Comparison of ENCODE assay signal across 1 cellular context in genomic region chr1:226223786-226224244, GRCh38.
TF ChIP-seq lines count a peak whose summit lies in the region.

No MANE protein-coding gene starts in this region.

TF ChIP-seq in K562, 482 proteins besides CTCF, POLR2A, EP300 and RAD21 (continued from another document and continues in another):
- no peak for TF ChIP-seq ZNF280A (IDR thresholded peaks at IDR 0.05; ENCODE audit: low read depth, partially characterized antibody)
- no peak for TF ChIP-seq SRSF7 (optimal IDR thresholded peaks at IDR 0.05; ENCODE audit: low read depth, low read length)
- no peak for TF ChIP-seq RBFOX2 (IDR thresholded peaks at IDR 0.05; ENCODE audit: low read depth, low read length)
- no peak for TF ChIP-seq ARID4B (CRISPR knock-in tag; IDR thresholded peaks at IDR 0.05)
- no peak for TF ChIP-seq SREBF1 (IDR thresholded peaks at IDR 0.05; ENCODE audit: borderline replicate concordance, low read depth, low read length)
- no peak for TF ChIP-seq ZBTB8A (IDR thresholded peaks at IDR 0.05; ENCODE audit: partially characterized antibody)
- no peak for TF ChIP-seq ZKSCAN8 (CRISPR knock-in tag; IDR thresholded peaks at IDR 0.05)
- TF ChIP-seq GABPA (tag; conservative IDR thresholded peaks at IDR 0.05; ENCODE audit: low read depth), result no peak
- no peak for TF ChIP-seq NFATC3 (IDR thresholded peaks at IDR 0.05)
- TF ChIP-seq ZBTB7A (IDR thresholded peaks at IDR 0.05; ENCODE audit: borderline replicate concordance, control insufficient read depth, low read depth, low read length), result peak; percentile 61; the same call in 1 of the 2 replicates
- no peak for TF ChIP-seq SPI1 (IDR thresholded peaks at IDR 0.05; ENCODE audit: borderline replicate concordance, low read depth, low read length)
- TF ChIP-seq PREB (CRISPR knock-in tag; IDR thresholded peaks at IDR 0.05), result no peak
- TF ChIP-seq HDAC6 (IDR thresholded peaks at IDR 0.05; ENCODE audit: low read depth, low read length), result peak; percentile 92; the same call in 1 of the 2 replicates
- no peak for TF ChIP-seq NCOA2 (IDR thresholded peaks at IDR 0.05; ENCODE audit: partially characterized antibody in 2 of 2)
- TF ChIP-seq KDM5B (IDR thresholded peaks at IDR 0.05; ENCODE audit: insufficient replicate concordance, low read depth, low read length), result peak; percentile 27
- no peak for TF ChIP-seq RREB1 (CRISPR knock-in tag; IDR thresholded peaks at IDR 0.05)
- no peak for TF ChIP-seq CREB3L1 (IDR thresholded peaks at IDR 0.05; ENCODE audit: borderline replicate concordance, low read depth)
- TF ChIP-seq NBN (IDR thresholded peaks at IDR 0.05; ENCODE audit: low read depth), result no peak
- no peak for TF ChIP-seq ZNF431 (CRISPR knock-in tag; IDR thresholded peaks at IDR 0.05)
- TF ChIP-seq ZNF3 (CRISPR knock-in tag; IDR thresholded peaks at IDR 0.05), result no peak
- no peak for TF ChIP-seq SAP30 (IDR thresholded peaks at IDR 0.05; ENCODE audit: borderline replicate concordance, insufficient read depth, low read depth, low read length, poor library complexity, severe bottlenecking)
- TF ChIP-seq ZNF143 (CRISPR knock-in tag; IDR thresholded peaks at IDR 0.05), result no peak
- no peak for TF ChIP-seq ATF1 (CRISPR knock-in tag; IDR thresholded peaks at IDR 0.05)
- no peak for TF ChIP-seq ATF1 (tag; IDR thresholded peaks at IDR 0.05)
- no peak for TF ChIP-seq ZNF232 (CRISPR knock-in tag; IDR thresholded peaks at IDR 0.05)
- TF ChIP-seq ZNF41 (CRISPR knock-in tag; conservative IDR thresholded peaks at IDR 0.05), result no peak
- no peak for TF ChIP-seq NFRKB (IDR thresholded peaks at IDR 0.05; ENCODE audit: low read depth)
- TF ChIP-seq ZNF384 (IDR thresholded peaks at IDR 0.05; ENCODE audit: low read depth, low read length), result no peak
- peak; percentile 16; the same call in 1 of the 2 replicates for TF ChIP-seq CXXC5 (CRISPR knock-in tag; IDR thresholded peaks at IDR 0.05)
- 0 out of 2 replicates have a peak, but pooled peaks have one; percentile 25 for TF ChIP-seq RB1 (IDR thresholded peaks at IDR 0.05; ENCODE audit: low read depth)
- no peak for TF ChIP-seq ZNF134 (CRISPR knock-in tag; conservative IDR thresholded peaks at IDR 0.05)
- peak; percentile 24; the same call in 1 of the 2 replicates for TF ChIP-seq ZBTB1 (CRISPR knock-in tag; IDR thresholded peaks at IDR 0.05; ENCODE audit: borderline replicate concordance, low read depth)
- no peak for TF ChIP-seq TAF9B (IDR thresholded peaks at IDR 0.05; ENCODE audit: partially characterized antibody)
- peak; percentile 81 for TF ChIP-seq HNRNPLL (IDR thresholded peaks at IDR 0.05; ENCODE audit: low read depth, low read length, poor library complexity, severe bottlenecking)
- TF ChIP-seq RBM15 (IDR thresholded peaks at IDR 0.05; ENCODE audit: insufficient read depth, low read length), result no peak
- no peak for TF ChIP-seq TSC22D4 (tag; IDR thresholded peaks at IDR 0.05)
- TF ChIP-seq CSDE1 (IDR thresholded peaks at IDR 0.05), result no peak
- no peak for TF ChIP-seq ZEB2 (IDR thresholded peaks at IDR 0.05)
- no peak for TF ChIP-seq ZBTB49 (CRISPR knock-in tag; IDR thresholded peaks at IDR 0.05; ENCODE audit: borderline replicate concordance)
- no peak for TF ChIP-seq MITF (IDR thresholded peaks at IDR 0.05)
- peak; percentile 72 for TF ChIP-seq POLR2G (IDR thresholded peaks at IDR 0.05; ENCODE audit: low read depth, low read length)
- TF ChIP-seq RBBP5 (IDR thresholded peaks at IDR 0.05; ENCODE audit: borderline replicate concordance, insufficient read depth, low read length, poor library complexity, severe bottlenecking), result no peak
- no peak for TF ChIP-seq HIVEP1 (CRISPR knock-in tag; IDR thresholded peaks at IDR 0.05)
- no peak for TF ChIP-seq ZNF140 (CRISPR knock-in tag; IDR thresholded peaks at IDR 0.05)
- TF ChIP-seq JUND (IDR thresholded peaks at IDR 0.05; ENCODE audit: borderline replicate concordance, low read depth, low read length), result no peak
- TF ChIP-seq JUND (tag; IDR thresholded peaks at IDR 0.05; ENCODE audit: borderline replicate concordance, low read depth, low read length), result no peak
- TF ChIP-seq RUNX1 (IDR thresholded peaks at IDR 0.05; ENCODE audit: low read depth), result no peak
